1 cellular context compared by ENCODE assay signal in genomic region chr1:168057921-168058320, GRCh38.
TF ChIP-seq lines count a peak whose summit lies in the region.

No MANE protein-coding gene starts in this region.

TF ChIP-seq in K562, 482 proteins besides CTCF, POLR2A, EP300 and RAD21 (continued from another document):
- TF ChIP-seq, protein P1, sequence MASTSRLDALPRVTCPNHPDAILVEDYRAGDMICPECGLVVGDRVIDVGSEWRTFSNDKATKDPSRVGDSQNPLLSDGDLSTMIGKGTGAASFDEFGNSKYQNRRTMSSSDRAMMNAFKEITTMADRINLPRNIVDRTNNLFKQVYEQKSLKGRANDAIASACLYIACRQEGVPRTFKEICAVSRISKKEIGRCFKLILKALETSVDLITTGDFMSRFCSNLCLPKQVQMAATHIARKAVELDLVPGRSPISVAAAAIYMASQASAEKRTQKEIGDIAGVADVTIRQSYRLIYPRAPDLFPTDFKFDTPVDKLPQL (IDR thresholded peaks at IDR 0.05; ENCODE audit: extremely low read depth, insufficient read length) = no peak
- TF ChIP-seq TRIM28 (IDR thresholded peaks at IDR 0.05) = no peak
- peak; percentile 55; the same call in 1 of the 2 replicates for TF ChIP-seq CEBPB (tag; IDR thresholded peaks at IDR 0.05)
- TF ChIP-seq BMI1 (IDR thresholded peaks at IDR 0.05; ENCODE audit: low read length) = no peak
- TF ChIP-seq CREBBP (IDR thresholded peaks at IDR 0.05; ENCODE audit: low read depth, low read length) = no peak
- TF ChIP-seq CSDE1 (IDR thresholded peaks at IDR 0.05) = no peak
- no peak for TF ChIP-seq KLF10 (CRISPR knock-in tag; IDR thresholded peaks at IDR 0.05)
- no peak for TF ChIP-seq NRF1 (conservative IDR thresholded peaks at IDR 0.05 in 1 of 2, IDR thresholded peaks at IDR 0.05 in 1 of 2)
- no peak for TF ChIP-seq THRAP3 (IDR thresholded peaks at IDR 0.05; ENCODE audit: borderline replicate concordance)
- no peak for TF ChIP-seq BRF1 (IDR thresholded peaks at IDR 0.05; ENCODE audit: borderline replicate concordance, extremely low read depth, insufficient read length)
- TF ChIP-seq DIDO1 (tag; IDR thresholded peaks at IDR 0.05; ENCODE audit: low read depth) = no peak
- no peak for TF ChIP-seq KAT2B (IDR thresholded peaks at IDR 0.05; ENCODE audit: low read depth, low read length)
- TF ChIP-seq FUS (optimal IDR thresholded peaks at IDR 0.05; ENCODE audit: low read depth, low read length) = no peak
- TF ChIP-seq BRF2 (IDR thresholded peaks at IDR 0.05; ENCODE audit: borderline replicate concordance, insufficient read depth, insufficient read length) = no peak
- TF ChIP-seq, protein P2, sequence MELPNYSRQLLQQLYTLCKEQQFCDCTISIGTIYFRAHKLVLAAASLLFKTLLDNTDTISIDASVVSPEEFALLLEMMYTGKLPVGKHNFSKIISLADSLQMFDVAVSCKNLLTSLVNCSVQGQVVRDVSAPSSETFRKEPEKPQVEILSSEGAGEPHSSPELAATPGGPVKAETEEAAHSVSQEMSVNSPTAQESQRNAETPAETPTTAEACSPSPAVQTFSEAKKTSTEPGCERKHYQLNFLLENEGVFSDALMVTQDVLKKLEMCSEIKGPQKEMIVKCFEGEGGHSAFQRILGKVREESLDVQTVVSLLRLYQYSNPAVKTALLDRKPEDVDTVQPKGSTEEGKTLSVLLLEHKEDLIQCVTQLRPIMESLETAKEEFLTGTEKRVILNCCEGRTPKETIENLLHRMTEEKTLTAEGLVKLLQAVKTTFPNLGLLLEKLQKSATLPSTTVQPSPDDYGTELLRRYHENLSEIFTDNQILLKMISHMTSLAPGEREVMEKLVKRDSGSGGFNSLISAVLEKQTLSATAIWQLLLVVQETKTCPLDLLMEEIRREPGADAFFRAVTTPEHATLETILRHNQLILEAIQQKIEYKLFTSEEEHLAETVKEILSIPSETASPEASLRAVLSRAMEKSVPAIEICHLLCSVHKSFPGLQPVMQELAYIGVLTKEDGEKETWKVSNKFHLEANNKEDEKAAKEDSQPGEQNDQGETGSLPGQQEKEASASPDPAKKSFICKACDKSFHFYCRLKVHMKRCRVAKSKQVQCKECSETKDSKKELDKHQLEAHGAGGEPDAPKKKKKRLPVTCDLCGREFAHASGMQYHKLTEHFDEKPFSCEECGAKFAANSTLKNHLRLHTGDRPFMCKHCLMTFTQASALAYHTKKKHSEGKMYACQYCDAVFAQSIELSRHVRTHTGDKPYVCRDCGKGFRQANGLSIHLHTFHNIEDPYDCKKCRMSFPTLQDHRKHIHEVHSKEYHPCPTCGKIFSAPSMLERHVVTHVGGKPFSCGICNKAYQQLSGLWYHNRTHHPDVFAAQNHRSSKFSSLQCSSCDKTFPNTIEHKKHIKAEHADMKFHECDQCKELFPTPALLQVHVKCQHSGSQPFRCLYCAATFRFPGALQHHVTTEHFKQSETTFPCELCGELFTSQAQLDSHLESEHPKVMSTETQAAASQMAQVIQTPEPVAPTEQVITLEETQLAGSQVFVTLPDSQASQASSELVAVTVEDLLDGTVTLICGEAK (IDR thresholded peaks at IDR 0.05) = 0 out of 2 replicates have a peak, but pooled peaks have one; percentile 45
- TF ChIP-seq, protein P2 (CRISPR knock-in tag; IDR thresholded peaks at IDR 0.05) = no peak
- TF ChIP-seq CREB1 (IDR thresholded peaks at IDR 0.05) = no peak
- no peak for TF ChIP-seq CREB1 (CRISPR knock-in tag; IDR thresholded peaks at IDR 0.05)
- TF ChIP-seq FOSL1 (tag; conservative IDR thresholded peaks at IDR 0.05) = peak; percentile 85
- TF ChIP-seq SRF (CRISPR knock-in tag; IDR thresholded peaks at IDR 0.05) = no peak
- 0 out of 2 replicates have a peak, but pooled peaks have one; percentile 23 for TF ChIP-seq ZNF384 (IDR thresholded peaks at IDR 0.05; ENCODE audit: low read depth, low read length)
- no peak for TF ChIP-seq ELK1 (CRISPR knock-in tag; IDR thresholded peaks at IDR 0.05)
- TF ChIP-seq ETV5 (CRISPR knock-in tag; IDR thresholded peaks at IDR 0.05; ENCODE audit: low read depth) = no peak
- no peak for TF ChIP-seq ARID3A (IDR thresholded peaks at IDR 0.05; ENCODE audit: borderline replicate concordance, low read depth, low read length)
- no peak for TF ChIP-seq ZBTB26 (CRISPR knock-in tag; IDR thresholded peaks at IDR 0.05)
- TF ChIP-seq ATF3 (IDR thresholded peaks at IDR 0.05) = peak; percentile 76
- no peak for TF ChIP-seq ATF3 (CRISPR knock-in tag; conservative IDR thresholded peaks at IDR 0.05)
- TF ChIP-seq ZNF76 (CRISPR knock-in tag; IDR thresholded peaks at IDR 0.05; ENCODE audit: borderline replicate concordance) = no peak
- TF ChIP-seq RFX5 (IDR thresholded peaks at IDR 0.05; ENCODE audit: low read depth, low read length) = no peak
- TF ChIP-seq XRCC4 (IDR thresholded peaks at IDR 0.05; ENCODE audit: extremely low read depth, insufficient read depth, insufficient read length) = no peak
- TF ChIP-seq ZNF445 (CRISPR knock-in tag; IDR thresholded peaks at IDR 0.05; ENCODE audit: low read depth) = no peak
- no peak for TF ChIP-seq IRF9 (tag; IDR thresholded peaks at IDR 0.05)
- TF ChIP-seq ZNF785 (CRISPR knock-in tag; IDR thresholded peaks at IDR 0.05) = no peak
- TF ChIP-seq DLX4 (CRISPR knock-in tag; IDR thresholded peaks at IDR 0.05) = no peak
- TF ChIP-seq MAX (CRISPR knock-in tag; IDR thresholded peaks at IDR 0.05) = no peak
- no peak for TF ChIP-seq PPARD (CRISPR knock-in tag; IDR thresholded peaks at IDR 0.05)
- no peak for TF ChIP-seq DNMT1 (IDR thresholded peaks at IDR 0.05)
- TF ChIP-seq ZNF175 (CRISPR knock-in tag; IDR thresholded peaks at IDR 0.05; ENCODE audit: low read depth) = no peak
- TF ChIP-seq CEBPG (CRISPR knock-in tag; IDR thresholded peaks at IDR 0.05) = no peak
- peak; percentile 41 to 82; a peak in 3 of 4 replicates for TF ChIP-seq CEBPG (tag; conservative IDR thresholded peaks at IDR 0.05 in 1 of 2, IDR thresholded peaks at IDR 0.05 in 1 of 2)
- no peak for TF ChIP-seq KLF16 (IDR thresholded peaks at IDR 0.05)
- no peak for TF ChIP-seq ZBTB2 (IDR thresholded peaks at IDR 0.05)
- TF ChIP-seq PREB (CRISPR knock-in tag; IDR thresholded peaks at IDR 0.05) = no peak
- no peak for TF ChIP-seq ZNF134 (CRISPR knock-in tag; conservative IDR thresholded peaks at IDR 0.05)
